22 cellular contexts compared by ENCODE assay signal in genomic region chr7:141634065-141634464, GRCh38.
"Had no signal": no experiment of that assay in that cellular context is flagged by ENCODE, and none has a peak within 500 bp of the region (broad histone marks: within the 10 kb centered on the region; RNA-seq: fewer than 3 reads in every experiment).

No MANE protein-coding gene starts in this region.

- H3K9ac ChIP-seq: KMS-11 had no signal

- H3K4me1 Mint-ChIP-seq: IgD-negative memory B cell had no signal

- H3K27me3 Mint-ChIP-seq: IgD-negative memory B cell had no signal

- H3K9me3 ChIP-seq: SJCRH30 had no signal

- H3K27me3 ChIP-seq: SJCRH30 had no signal

- H3K4me1 ChIP-seq: SJCRH30 had no signal

- H3K9me3 Mint-ChIP-seq: IgD-negative memory B cell had no signal

- H3K27ac Mint-ChIP-seq: IgD-negative memory B cell had no signal

- ATAC-seq: K562, SK-N-SH treated with all-trans-retinoic acid at 6 μM for 48 hours had no signal

- H3K36me3 ChIP-seq: SJCRH30 had no signal

- DNase-seq: Kasumi-1, MM.1S, NCI-H1105, NCI-H1436 treated with DMSO at 0.1 percent for 48 hours, NCI-H1694, NCI-H187 treated with DMSO at 0.1 percent for 48 hours, NCI-H2029 treated with DMSO at 0.1 percent for 48 hours, NCI-H2171, NCI-H226, NCI-H446, NCI-H510A, NCI-H524 treated with DMSO at 0.1 percent for 48 hours, NCI-H69, NCI-H774, RPMI8226, SHP77 treated with DMSO at 0.1 percent for 48 hours, SJCRH30 had no signal

- H3K4me2 ChIP-seq: KMS-11 had no signal

- H3K4me3 Mint-ChIP-seq: IgD-negative memory B cell had no signal

- H3K27ac ChIP-seq: HL-60, KMS-11, SJCRH30 had no signal

- H3K4me3 ChIP-seq: K562, SJCRH30 had no signal
